9 cellular contexts compared by ENCODE assay signal in the genomic region with DNA sequence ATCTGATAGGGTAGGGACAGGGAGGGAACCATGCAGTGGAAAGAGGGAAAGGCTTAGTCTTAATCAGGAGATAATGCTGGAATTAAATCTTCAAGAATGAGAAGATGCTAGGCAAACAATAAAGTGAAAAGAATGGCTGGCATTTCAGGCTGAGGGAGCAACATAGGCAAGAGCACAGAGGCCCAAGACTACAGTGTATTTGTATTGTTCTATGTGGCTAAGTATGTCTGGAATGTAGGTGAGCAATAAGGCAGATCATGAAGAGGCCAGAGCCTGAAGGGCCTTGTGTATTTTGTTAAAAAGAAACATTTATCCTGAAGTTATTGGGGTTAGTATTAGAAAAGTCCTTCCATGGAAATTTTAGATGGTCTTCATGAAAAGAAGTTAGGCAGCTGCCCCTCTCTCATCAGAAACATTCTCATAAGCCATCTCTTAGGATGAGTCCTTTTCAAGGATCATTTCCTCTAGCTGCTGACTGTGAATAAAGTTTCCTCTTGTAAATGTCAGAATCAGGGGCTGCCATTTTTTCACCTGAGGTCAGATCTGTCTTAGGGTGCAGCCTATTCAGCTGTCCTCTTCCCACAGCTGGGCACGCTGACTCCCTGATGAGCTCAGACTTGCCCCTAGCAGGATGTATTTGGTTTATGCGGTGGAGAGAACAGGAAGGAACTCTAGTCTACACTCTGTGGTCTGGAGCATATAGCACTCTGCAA. TPM values are rescaled to one million over a fixed set of nuclear protein-coding genes. Genes with fewer than 3 reads are reported as not detected.
DNase-seq lines count a peak whose midpoint lies in the region; ATAC-seq and TF ChIP-seq lines count a peak whose summit lies in the region.
"Had no signal": no experiment of that assay in that cellular context is flagged by ENCODE, and none has a peak within 500 bp of the region (broad histone marks: within the 10 kb centered on the region; RNA-seq: fewer than 3 reads in every experiment).

No MANE protein-coding gene starts in this region.

- H3K27me3 Mint-ChIP-seq in activated naive CD4-positive, alpha-beta T cell treated with anti-CD3 and anti-CD28 coated beads for 36 hours (ENCODE audit: low read depth) = no peaks in the 10 kb centered on the region

- intact Hi-C loops in activated naive CD4-positive, alpha-beta T cell treated with anti-CD3 and anti-CD28 coated beads for 36 hours (cut with micrococcal nuclease) = loop anchor here (1.0 to 2.0 kb wide), 2 partner anchors 47 to 68 kb away; partner anchors contain the start of genes ATP10D and COMMD8

- peaks cover 14% of the 10 kb centered on the region for H3K9me3 Mint-ChIP-seq in activated naive CD4-positive, alpha-beta T cell treated with anti-CD3 and anti-CD28 coated beads for 36 hours

- H3K4me1 ChIP-seq in RWPE2 (ENCODE audit: insufficient read depth, poor library complexity, severe bottlenecking) = peaks cover 41% of the 10 kb centered on the region

- TF ChIP-seq CTCF in RWPE2 (IDR thresholded peaks at IDR 0.05; ENCODE audit: poor library complexity, severe bottlenecking) (no peak), astrocyte of the cerebellum (IDR thresholded peaks at IDR 0.05; ENCODE audit: low read depth, low read length, missing control alignments) (no peak)

- H3K4me3 ChIP-seq in RWPE2 (ENCODE audit: severe bottlenecking) (no peak overlapping the region), astrocyte of the cerebellum (ENCODE audit: low read depth, low read length) (no peak overlapping the region)

- H3K27ac ChIP-seq in RWPE2 (ENCODE audit: poor library complexity, severe bottlenecking) = peak overlapping the region; percentile 97
- H3K27ac ChIP-seq: C4-2B had no signal

- no peaks in the 10 kb centered on the region for H3K27me3 ChIP-seq in RWPE2 (ENCODE audit: insufficient read depth, poor library complexity, severe bottlenecking)

- H3K36me3 Mint-ChIP-seq in activated naive CD4-positive, alpha-beta T cell treated with anti-CD3 and anti-CD28 coated beads for 36 hours (ENCODE audit: low read depth) = peaks cover 11% of the 10 kb centered on the region

- no peaks in the 10 kb centered on the region for H3K9me3 ChIP-seq in RWPE2 (ENCODE audit: severe bottlenecking)

- CTCF ChIA-PET in activated naive CD4-positive, alpha-beta T cell treated with anti-CD3 and anti-CD28 coated beads for 36 hours (lab: Charles Lee) = no interaction called here

- peaks cover 32% of the 10 kb centered on the region for H3K36me3 ChIP-seq in RWPE2 (ENCODE audit: low read depth)

- ATAC-seq in HG03060 (IDR thresholded peaks at IDR 0.05; ENCODE audit: low read depth, unreplicated experiment) = peak; percentile 99
- peak; percentile 99 for ATAC-seq in RWPE2 (ENCODE audit: low read depth)

- peak; percentile 66 for DNase-seq in activated naive CD4-positive, alpha-beta T cell treated with anti-CD3 and anti-CD28 coated beads for 36 hours
- no peak for DNase-seq in activated naive CD4-positive, alpha-beta T cell (lab: John Stamatoyannopoulos, UW)
- DNase-seq in RWPE2 (ENCODE audit: low spot score) (peak; percentile 74), astrocyte of the cerebellum (ENCODE audit: low read depth) (peak; percentile 79), kidney glomerular epithelial cell (lab: John Stamatoyannopoulos, UW) (peak; percentile 93), COLO668 (lab: John Stamatoyannopoulos, UW; ENCODE audit: unreplicated experiment) (no peak)
- DNase-seq in stimulated activated CD8-positive, alpha-beta memory T cell treated with anti-CD3 and anti-CD28 coated beads, Interleukin-7, amount 100 ng/mL, for 48 hours (ENCODE audit: extremely low read depth in 1 of 2, low read depth in 1 of 2) = peak; percentile 16 to 43

- H3K4me3 Mint-ChIP-seq in activated naive CD4-positive, alpha-beta T cell treated with anti-CD3 and anti-CD28 coated beads for 36 hours = no peak overlapping the region

- peaks cover 33% of the 10 kb centered on the region for H3K4me1 Mint-ChIP-seq in activated naive CD4-positive, alpha-beta T cell treated with anti-CD3 and anti-CD28 coated beads for 36 hours (ENCODE audit: low read depth)

- in situ Hi-C loops in astrocyte of the cerebellum (cut with HindIII; ENCODE audit: low sequenced_read_pairs) = no loop called here

- no peak overlapping the region for H3K27ac Mint-ChIP-seq in activated naive CD4-positive, alpha-beta T cell treated with anti-CD3 and anti-CD28 coated beads for 36 hours

RNA-seq across cellular contexts. Expression of gene ATP10D, which starts 46.3 kb away (rescaled TPM):
- total RNA-seq in activated naive CD4-positive, alpha-beta T cell treated with anti-CD3 and anti-CD28 coated beads for 36 hours = 1 to 10 TPM; 2.7 to 3.1 TPM

Comparison
In these comparisons a context has a peak if more than half of its experiments do, and no peak if none do; other contexts are left out.
1. DNase-seq: peak in activated naive CD4-positive, alpha-beta T cell treated with anti-CD3 and anti-CD28 coated beads for 36 hours (single experiment), RWPE2 (single experiment), astrocyte of the cerebellum (single experiment), kidney glomerular epithelial cell (single experiment) and stimulated activated CD8-positive, alpha-beta memory T cell treated with anti-CD3 and anti-CD28 coated beads, Interleukin-7, amount 100 ng/mL, for 48 hours (2 of 2); none in activated naive CD4-positive, alpha-beta T cell (0 of 4) and COLO668 (single experiment).